23 cellular contexts compared by ENCODE assay signal in genomic region chr16:78926723-78927200, GRCh38.
DNase-seq lines count a peak whose midpoint lies in the region; ATAC-seq and TF ChIP-seq lines count a peak whose summit lies in the region.
"Had no signal": no experiment of that assay in that cellular context is flagged by ENCODE, and none has a peak within 500 bp of the region (broad histone marks: within the 10 kb centered on the region; RNA-seq: fewer than 3 reads in every experiment).

No MANE protein-coding gene starts in this region.

- no peak for TF ChIP-seq POLR2A in GM18505 (IDR thresholded peaks at IDR 0.05; ENCODE audit: borderline replicate concordance, extremely low read depth, insufficient read depth, insufficient read length)

- H3K9me3 Mint-ChIP-seq in activated T-helper 17 cell treated with anti-CD3 and anti-CD28 coated beads, Interleukin-2, amount 50 U/mL, for 72 hours = peaks cover 8% of the 10 kb centered on the region
- peaks cover under 1 to 3% of the 10 kb centered on the region in 2 donors for H3K9me3 Mint-ChIP-seq in effector memory CD8-positive, alpha-beta T cell

- ATAC-seq in activated T-helper 17 cell treated with anti-CD3 and anti-CD28 coated beads, Interleukin-2, amount 50 U/mL, for 72 hours (replicated peaks) = no peak
- no peak for ATAC-seq in GM18505 (IDR thresholded peaks at IDR 0.05; ENCODE audit: unreplicated experiment)
- ATAC-seq in effector memory CD8-positive, alpha-beta T cell (replicated peaks) = no peak
- ATAC-seq: activated CD4-positive, CD25-positive, alpha-beta regulatory T cell treated with anti-CD3 and anti-CD28 coated beads, Interleukin-2, amount 50 U/mL, for 24 hours; heart left ventricle; psoas muscle had no signal

- DNase-seq in NCI-H1417 (lab: John Stamatoyannopoulos, UW) (peak in 2 of 3 experiments; percentile 26 to 49), NCI-H1417 treated with DMSO at 0.1 percent for 48 hours (lab: John Stamatoyannopoulos, UW) (no peak), NCI-H1092 (lab: John Stamatoyannopoulos, UW) (peak; percentile 44), NCI-H2171 (lab: John Stamatoyannopoulos, UW) (peak; percentile 28), glomerular visceral epithelial cell (ENCODE audit: extremely low spot score) (no peak)
- DNase-seq in effector memory CD8-positive, alpha-beta T cell = no peak
- DNase-seq: activated CD4-positive, alpha-beta memory T cell treated with anti-CD3 and anti-CD28 coated beads for 36 hours; activated CD8-positive, alpha-beta memory T cell treated with anti-CD3 and anti-CD28 coated beads, Interleukin-2, amount 50 U/mL, for 48 hours; activated naive CD8-positive, alpha-beta T cell treated with anti-CD3 and anti-CD28 coated beads for 36 hours; effector memory CD4-positive, alpha-beta T cell; heart left ventricle; naive B cell; NCI-H526; psoas muscle; stimulated activated CD4-positive, alpha-beta T cell treated with anti-CD3 and anti-CD28 coated beads, Interleukin-15, amount 100 ng/mL, for 24 hours; stimulated activated naive CD4-positive, alpha-beta T cell; testis had no signal

- peak overlapping the region; percentile 15 for H3K27ac Mint-ChIP-seq in activated T-helper 17 cell treated with anti-CD3 and anti-CD28 coated beads, Interleukin-2, amount 50 U/mL, for 72 hours
- H3K27ac Mint-ChIP-seq in effector memory CD8-positive, alpha-beta T cell = peak overlapping the region in 1 of 2 donors; percentile 7
- H3K27ac Mint-ChIP-seq: activated CD4-positive, alpha-beta memory T cell treated with anti-CD3 and anti-CD28 coated beads for 36 hours; activated naive CD8-positive, alpha-beta T cell treated with anti-CD3 and anti-CD28 coated beads for 36 hours; IgD-negative memory B cell; T-helper 1 cell treated with Interleukin-12 subunit alpha and Interleukin-12 subunit beta and Interleukin-4 antibody, amounts not matched to agents 30 μg/mL and 1 μg/mL, for 36 hours had no signal

- H3K36me3 Mint-ChIP-seq in activated T-helper 17 cell treated with anti-CD3 and anti-CD28 coated beads, Interleukin-2, amount 50 U/mL, for 72 hours (ENCODE audit: low read depth) = peaks cover 9% of the 10 kb centered on the region
- peaks cover 6% of the 10 kb centered on the region for H3K36me3 Mint-ChIP-seq in effector memory CD8-positive, alpha-beta T cell (ENCODE audit: insufficient read depth)
- H3K36me3 Mint-ChIP-seq: IgD-negative memory B cell had no signal

- H3K27me3 Mint-ChIP-seq in activated T-helper 17 cell treated with anti-CD3 and anti-CD28 coated beads, Interleukin-2, amount 50 U/mL, for 72 hours = no peaks in the 10 kb centered on the region
- no peaks in the 10 kb centered on the region for H3K27me3 Mint-ChIP-seq in effector memory CD8-positive, alpha-beta T cell
- H3K27me3 Mint-ChIP-seq: activated CD4-positive, alpha-beta memory T cell treated with anti-CD3 and anti-CD28 coated beads for 36 hours; activated naive CD8-positive, alpha-beta T cell treated with anti-CD3 and anti-CD28 coated beads for 36 hours had no signal

- H3K4me3 Mint-ChIP-seq in activated T-helper 17 cell treated with anti-CD3 and anti-CD28 coated beads, Interleukin-2, amount 50 U/mL, for 72 hours = no peak overlapping the region
- H3K4me3 Mint-ChIP-seq in effector memory CD8-positive, alpha-beta T cell = no peak overlapping the region
- H3K4me3 Mint-ChIP-seq: activated CD4-positive, alpha-beta memory T cell treated with anti-CD3 and anti-CD28 coated beads for 36 hours; activated naive CD8-positive, alpha-beta T cell treated with anti-CD3 and anti-CD28 coated beads for 36 hours; IgD-negative memory B cell; mesothelial cell of epicardium; naive B cell; T-helper 1 cell treated with Interleukin-12 subunit alpha and Interleukin-12 subunit beta and Interleukin-4 antibody, amounts not matched to agents 30 μg/mL and 1 μg/mL, for 36 hours had no signal

- peaks cover 17% of the 10 kb centered on the region for H3K4me1 Mint-ChIP-seq in activated T-helper 17 cell treated with anti-CD3 and anti-CD28 coated beads, Interleukin-2, amount 50 U/mL, for 72 hours
- H3K4me1 Mint-ChIP-seq in effector memory CD8-positive, alpha-beta T cell (ENCODE audit: low read depth in 2 of 2) = peaks cover 6 to 7% of the 10 kb centered on the region in 2 donors
- H3K4me1 Mint-ChIP-seq: activated naive CD8-positive, alpha-beta T cell treated with anti-CD3 and anti-CD28 coated beads for 36 hours had no signal

Comparison
In these comparisons a context has a peak if more than half of its experiments do, and no peak if none do; other contexts are left out.
1. DNase-seq: peak in NCI-H1417 (2 of 3), NCI-H1092 (single experiment) and NCI-H2171 (single experiment); none in NCI-H1417 treated with DMSO at 0.1 percent for 48 hours (single experiment), glomerular visceral epithelial cell (single experiment) and effector memory CD8-positive, alpha-beta T cell (0 of 3).